In genomic region chr10:114767589-114768393, GRCh38 we compare ENCODE assay signal across 1 cellular context.
TF ChIP-seq lines count a peak whose summit lies in the region.

No MANE protein-coding gene starts in this region.

TF ChIP-seq in WTC11, 78 proteins besides CTCF, POLR2A, EP300 and RAD21 (continued from another document):
- TF ChIP-seq ESRRA (CRISPR knock-in tag; IDR thresholded peaks at IDR 0.05; ENCODE audit: borderline replicate concordance) (peak; percentile 51; the same call in 1 of the 2 replicates), ZNF396 (CRISPR knock-in tag; IDR thresholded peaks at IDR 0.05; ENCODE audit: borderline replicate concordance) (no peak), CBFB (CRISPR knock-in tag; IDR thresholded peaks at IDR 0.05; ENCODE audit: low read depth) (no peak), ZNF281 (CRISPR knock-in tag; IDR thresholded peaks at IDR 0.05) (peak; percentile 53; the same call in 1 of the 2 replicates), SMAD4 (CRISPR knock-in tag; IDR thresholded peaks at IDR 0.05) (no peak), TP53 (CRISPR knock-in tag; IDR thresholded peaks at IDR 0.05) (peak; percentile 37; the same call in 1 of the 2 replicates), FOXP4 (CRISPR knock-in tag; IDR thresholded peaks at IDR 0.05) (no peak), NR1H2 (CRISPR knock-in tag; IDR thresholded peaks at IDR 0.05) (no peak), TCF7 (CRISPR knock-in tag; IDR thresholded peaks at IDR 0.05; ENCODE audit: low read depth) (0 out of 2 replicates have a peak, but pooled peaks have one; percentile 27), ZNF317 (CRISPR knock-in tag; IDR thresholded peaks at IDR 0.05; ENCODE audit: borderline replicate concordance, low read depth) (no peak), MYBL2 (CRISPR knock-in tag; IDR thresholded peaks at IDR 0.05) (peak; percentile 70; the same call in 1 of the 2 replicates), ATF2 (CRISPR knock-in tag; IDR thresholded peaks at IDR 0.05; ENCODE audit: borderline replicate concordance, low read depth) (no peak), TEAD4 (CRISPR knock-in tag; IDR thresholded peaks at IDR 0.05) (no peak), FOXK1 (CRISPR knock-in tag; IDR thresholded peaks at IDR 0.05) (peak; percentile 52; the same call in 1 of the 2 replicates), FOXJ3 (CRISPR knock-in tag; IDR thresholded peaks at IDR 0.05; ENCODE audit: borderline replicate concordance) (no peak), SOX15 (CRISPR knock-in tag; IDR thresholded peaks at IDR 0.05) (no peak), HMGXB4 (CRISPR knock-in tag; IDR thresholded peaks at IDR 0.05) (peak; percentile 33; the same call in 1 of the 2 replicates), FOXP1 (CRISPR knock-in tag; IDR thresholded peaks at IDR 0.05; ENCODE audit: borderline replicate concordance) (peak; percentile 61), RELA (CRISPR knock-in tag; IDR thresholded peaks at IDR 0.05; ENCODE audit: borderline replicate concordance) (no peak), SMAD3 (CRISPR knock-in tag; IDR thresholded peaks at IDR 0.05; ENCODE audit: borderline replicate concordance) (peak; percentile 19; the same call in 1 of the 2 replicates), GABPB1 (CRISPR knock-in tag; IDR thresholded peaks at IDR 0.05) (no peak), NR2C2 (CRISPR knock-in tag; IDR thresholded peaks at IDR 0.05) (no peak), TEAD1 (CRISPR knock-in tag; IDR thresholded peaks at IDR 0.05) (no peak), ELF4 (CRISPR knock-in tag; IDR thresholded peaks at IDR 0.05; ENCODE audit: low read depth) (no peak), SP1 (CRISPR knock-in tag; conservative IDR thresholded peaks at IDR 0.05) (0 out of 2 replicates have a peak, but pooled peaks have one; percentile 47)
- TF ChIP-seq, protein P1, sequence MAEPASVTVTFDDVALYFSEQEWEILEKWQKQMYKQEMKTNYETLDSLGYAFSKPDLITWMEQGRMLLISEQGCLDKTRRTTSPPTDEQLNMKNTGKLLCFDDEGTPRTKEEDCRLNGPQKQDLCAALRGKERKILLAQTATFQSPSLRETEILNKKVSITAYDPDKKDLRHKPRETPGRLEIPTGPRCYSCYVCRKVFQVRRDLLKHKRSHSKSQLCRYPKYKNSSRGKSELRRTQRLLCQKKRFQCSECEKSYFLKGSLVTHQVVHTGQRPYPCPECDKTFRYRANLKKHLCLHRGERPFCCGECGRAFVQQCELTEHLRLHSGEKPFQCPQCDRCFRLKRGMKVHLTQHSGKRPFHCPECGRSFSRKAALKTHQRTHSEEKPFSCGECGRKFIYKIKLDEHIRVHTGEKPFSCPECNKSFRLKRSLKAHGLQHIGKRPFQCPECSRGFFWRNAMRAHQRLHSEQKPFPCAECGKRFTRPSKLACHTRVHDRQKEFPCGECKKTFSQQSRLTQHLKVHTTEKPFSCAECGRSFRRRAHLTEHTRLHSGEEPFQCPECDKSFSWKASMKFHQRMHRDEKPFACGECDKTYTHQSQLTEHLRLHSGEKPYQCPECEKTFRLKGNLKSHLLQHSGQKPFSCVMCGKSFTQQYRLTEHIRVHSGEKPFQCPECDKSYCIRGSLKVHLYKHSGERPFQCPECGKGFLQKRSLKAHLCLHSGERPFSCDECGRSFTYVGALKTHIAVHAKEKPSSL (CRISPR knock-in tag; conservative IDR thresholded peaks at IDR 0.05), result no peak
- TF ChIP-seq, protein P2, sequence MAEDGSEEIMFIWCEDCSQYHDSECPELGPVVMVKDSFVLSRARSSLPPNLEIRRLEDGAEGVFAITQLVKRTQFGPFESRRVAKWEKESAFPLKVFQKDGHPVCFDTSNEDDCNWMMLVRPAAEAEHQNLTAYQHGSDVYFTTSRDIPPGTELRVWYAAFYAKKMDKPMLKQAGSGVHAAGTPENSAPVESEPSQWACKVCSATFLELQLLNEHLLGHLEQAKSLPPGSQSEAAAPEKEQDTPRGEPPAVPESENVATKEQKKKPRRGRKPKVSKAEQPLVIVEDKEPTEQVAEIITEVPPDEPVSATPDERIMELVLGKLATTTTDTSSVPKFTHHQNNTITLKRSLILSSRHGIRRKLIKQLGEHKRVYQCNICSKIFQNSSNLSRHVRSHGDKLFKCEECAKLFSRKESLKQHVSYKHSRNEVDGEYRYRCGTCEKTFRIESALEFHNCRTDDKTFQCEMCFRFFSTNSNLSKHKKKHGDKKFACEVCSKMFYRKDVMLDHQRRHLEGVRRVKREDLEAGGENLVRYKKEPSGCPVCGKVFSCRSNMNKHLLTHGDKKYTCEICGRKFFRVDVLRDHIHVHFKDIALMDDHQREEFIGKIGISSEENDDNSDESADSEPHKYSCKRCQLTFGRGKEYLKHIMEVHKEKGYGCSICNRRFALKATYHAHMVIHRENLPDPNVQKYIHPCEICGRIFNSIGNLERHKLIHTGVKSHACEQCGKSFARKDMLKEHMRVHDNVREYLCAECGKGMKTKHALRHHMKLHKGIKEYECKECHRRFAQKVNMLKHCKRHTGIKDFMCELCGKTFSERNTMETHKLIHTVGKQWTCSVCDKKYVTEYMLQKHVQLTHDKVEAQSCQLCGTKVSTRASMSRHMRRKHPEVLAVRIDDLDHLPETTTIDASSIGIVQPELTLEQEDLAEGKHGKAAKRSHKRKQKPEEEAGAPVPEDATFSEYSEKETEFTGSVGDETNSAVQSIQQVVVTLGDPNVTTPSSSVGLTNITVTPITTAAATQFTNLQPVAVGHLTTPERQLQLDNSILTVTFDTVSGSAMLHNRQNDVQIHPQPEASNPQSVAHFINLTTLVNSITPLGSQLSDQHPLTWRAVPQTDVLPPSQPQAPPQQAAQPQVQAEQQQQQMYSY (CRISPR knock-in tag; IDR thresholded peaks at IDR 0.05), result no peak
- TF ChIP-seq, protein P3, sequence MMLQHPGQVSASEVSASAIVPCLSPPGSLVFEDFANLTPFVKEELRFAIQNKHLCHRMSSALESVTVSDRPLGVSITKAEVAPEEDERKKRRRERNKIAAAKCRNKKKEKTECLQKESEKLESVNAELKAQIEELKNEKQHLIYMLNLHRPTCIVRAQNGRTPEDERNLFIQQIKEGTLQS (CRISPR knock-in tag; conservative IDR thresholded peaks at IDR 0.05), result no peak
- TF ChIP-seq, protein P4, sequence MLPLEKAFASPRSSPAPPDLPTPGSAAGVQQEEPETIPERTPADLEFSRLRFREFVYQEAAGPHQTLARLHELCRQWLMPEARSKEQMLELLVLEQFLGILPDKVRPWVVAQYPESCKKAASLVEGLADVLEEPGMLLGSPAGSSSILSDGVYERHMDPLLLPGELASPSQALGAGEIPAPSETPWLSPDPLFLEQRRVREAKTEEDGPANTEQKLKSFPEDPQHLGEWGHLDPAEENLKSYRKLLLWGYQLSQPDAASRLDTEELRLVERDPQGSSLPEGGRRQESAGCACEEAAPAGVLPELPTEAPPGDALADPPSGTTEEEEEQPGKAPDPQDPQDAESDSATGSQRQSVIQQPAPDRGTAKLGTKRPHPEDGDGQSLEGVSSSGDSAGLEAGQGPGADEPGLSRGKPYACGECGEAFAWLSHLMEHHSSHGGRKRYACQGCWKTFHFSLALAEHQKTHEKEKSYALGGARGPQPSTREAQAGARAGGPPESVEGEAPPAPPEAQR (CRISPR knock-in tag; IDR thresholded peaks at IDR 0.05), result no peak
